In genomic region chr12:108442077-108442476, GRCh38 we compare ENCODE assay signal across 22 cellular contexts.
A peak's percentile ranks its signal among the peaks of the same experiment; 100 is the strongest.
DNase-seq lines count a peak whose midpoint lies in the region; ATAC-seq and TF ChIP-seq lines count a peak whose summit lies in the region.
"Had no signal": no experiment of that assay in that cellular context is flagged by ENCODE, and none has a peak within 500 bp of the region (broad histone marks: within the 10 kb centered on the region; RNA-seq: fewer than 3 reads in every experiment).

No MANE protein-coding gene starts in this region.

- peaks cover 3% of the 10 kb centered on the region for H3K9me3 Mint-ChIP-seq in nephron
- H3K9me3 Mint-ChIP-seq in stimulated activated naive CD8-positive, alpha-beta T cell treated with anti-CD3 and anti-CD28 coated beads, Interleukin-15, amount 100 ng/mL, for 72 hours = no peaks in the 10 kb centered on the region
- H3K9me3 Mint-ChIP-seq: dendritic cell treated with granulocyte-macrophage colony-stimulating factor and Interleukin-4, amounts not matched to agents 40 ng/mL and 50 ng/mL, for 4 days; natural killer cell treated with Interleukin-12 subunit alpha and Interleukin-12 subunit beta and Interleukin-15 and Interleukin-18, amount 100 ng/mL, for 72 hours had no signal

- peak overlapping the region; percentile 42 to 73 (median 63) for H3K27ac Mint-ChIP-seq in nephron
- no peak overlapping the region for H3K27ac Mint-ChIP-seq in stimulated activated naive CD8-positive, alpha-beta T cell treated with anti-CD3 and anti-CD28 coated beads, Interleukin-15, amount 100 ng/mL, for 72 hours
- H3K27ac Mint-ChIP-seq: B cell; natural killer cell treated with Interleukin-12 subunit alpha and Interleukin-12 subunit beta and Interleukin-15 and Interleukin-18, amount 100 ng/mL, for 72 hours had no signal

- no peak overlapping the region for H3K4me3 Mint-ChIP-seq in nephron
- no peak overlapping the region for H3K4me3 Mint-ChIP-seq in stimulated activated naive CD8-positive, alpha-beta T cell treated with anti-CD3 and anti-CD28 coated beads, Interleukin-15, amount 100 ng/mL, for 72 hours
- H3K4me3 Mint-ChIP-seq: B cell; dendritic cell treated with granulocyte-macrophage colony-stimulating factor and Interleukin-4, amounts not matched to agents 40 ng/mL and 50 ng/mL, for 4 days; natural killer cell treated with Interleukin-12 subunit alpha and Interleukin-12 subunit beta and Interleukin-15 and Interleukin-18, amount 100 ng/mL, for 72 hours had no signal

- no peak for ATAC-seq in stimulated activated naive CD8-positive, alpha-beta T cell treated with anti-CD3 and anti-CD28 coated beads, Interleukin-15, amount 100 ng/mL, for 72 hours
- ATAC-seq in HG02642 (IDR thresholded peaks at IDR 0.05; ENCODE audit: poor library complexity, unreplicated experiment) = no peak
- ATAC-seq: esophagus mucosa; lower lobe of right lung; natural killer cell treated with Interleukin-12 subunit alpha and Interleukin-12 subunit beta and Interleukin-15 and Interleukin-18, amount 100 ng/mL, for 72 hours had no signal

- peaks cover 15% of the 10 kb centered on the region for H3K4me1 Mint-ChIP-seq in nephron
- no peaks in the 10 kb centered on the region for H3K4me1 Mint-ChIP-seq in stimulated activated naive CD8-positive, alpha-beta T cell treated with anti-CD3 and anti-CD28 coated beads, Interleukin-15, amount 100 ng/mL, for 72 hours
- H3K4me1 Mint-ChIP-seq: B cell had no signal

- no peaks in the 10 kb centered on the region for H3K36me3 Mint-ChIP-seq in nephron (ENCODE audit: low read depth)
- H3K36me3 Mint-ChIP-seq: natural killer cell treated with Interleukin-12 subunit alpha and Interleukin-12 subunit beta and Interleukin-15 and Interleukin-18, amount 100 ng/mL, for 72 hours had no signal

- DNase-seq in ELF-1 (ENCODE audit: low read depth, low spot score) = peak; percentile 90
- peak; percentile 64 for DNase-seq in NCI-H1105 treated with DMSO at 0.1 percent for 48 hours (lab: John Stamatoyannopoulos, UW)
- peak; percentile 15 for DNase-seq in fibroblast of gingiva (ENCODE audit: low read depth)
- no peak for DNase-seq in stimulated activated naive CD8-positive, alpha-beta T cell treated with anti-CD3 and anti-CD28 coated beads, Interleukin-15, amount 100 ng/mL, for 72 hours
- DNase-seq in globus pallidus (ENCODE audit: low spot score) = no peak
- no peak for DNase-seq in activated T-cell treated with anti-CD3 and anti-CD28 coated beads, Interleukin-2, amount 50 U/mL, for 48 hours
- DNase-seq: activated CD4-positive, alpha-beta T cell treated with anti-CD3 and anti-CD28 coated beads for 1 hour; activated gamma-delta T cell treated with Interleukin-2 at 50 U/mL for 16 hours; DMS79; lower lobe of right lung; NCI-H2107; NCI-H774; sigmoid colon; stimulated activated CD4-positive, alpha-beta T cell treated with anti-CD3 and anti-CD28 coated beads, Interleukin-4, amount 100 ng/mL, for 1 hour; stimulated activated CD8-positive, alpha-beta memory T cell treated with anti-CD3 and anti-CD28 coated beads, Interleukin-4, amount 100 ng/mL, for 48 hours; T-helper 2 cell had no signal

- no peak for TF ChIP-seq CTCF in nephron (IDR thresholded peaks at IDR 0.05; ENCODE audit: unreplicated experiment in 3 of 3)

- H3K27me3 Mint-ChIP-seq in nephron (ENCODE audit: low read depth) = peaks cover 4% of the 10 kb centered on the region
- H3K27me3 Mint-ChIP-seq in stimulated activated naive CD8-positive, alpha-beta T cell treated with anti-CD3 and anti-CD28 coated beads, Interleukin-15, amount 100 ng/mL, for 72 hours = peaks cover 46% of the 10 kb centered on the region

Comparison
In these comparisons a context has a peak if more than half of its experiments do, and no peak if none do; other contexts are left out.
1. DNase-seq: peak in ELF-1 (single experiment), NCI-H1105 treated with DMSO at 0.1 percent for 48 hours (single experiment) and fibroblast of gingiva (single experiment); none in stimulated activated naive CD8-positive, alpha-beta T cell treated with anti-CD3 and anti-CD28 coated beads, Interleukin-15, amount 100 ng/mL, for 72 hours (0 of 2), globus pallidus (single experiment) and activated T-cell treated with anti-CD3 and anti-CD28 coated beads, Interleukin-2, amount 50 U/mL, for 48 hours (0 of 2).
2. H3K27ac Mint-ChIP-seq: peak in nephron (3 of 3); none in stimulated activated naive CD8-positive, alpha-beta T cell treated with anti-CD3 and anti-CD28 coated beads, Interleukin-15, amount 100 ng/mL, for 72 hours (0 of 2).